In genomic region chr3:52526151-52526561, GRCh38 we compare ENCODE assay signal across 13 cellular contexts. TPM values are rescaled to one million over a fixed set of nuclear protein-coding genes. Genes with fewer than 3 reads are reported as not detected.
A peak's percentile ranks its signal among the peaks of the same experiment; 100 is the strongest.
DNase-seq lines count a peak whose midpoint lies in the region; ATAC-seq and TF ChIP-seq lines count a peak whose summit lies in the region.
"Had no signal": no experiment of that assay in that cellular context is flagged by ENCODE, and none has a peak within 500 bp of the region (broad histone marks: within the 10 kb centered on the region; RNA-seq: fewer than 3 reads in every experiment).

No MANE protein-coding gene starts in this region.

- POLR2A ChIA-PET in RWPE1 (lab: Yijun Ruan, JAX; ENCODE audit: low non-redundant PET): no interaction called here
- POLR2A ChIA-PET in activated CD4-positive, alpha-beta T cell treated with anti-CD3 and anti-CD28 coated beads for 36 hours (lab: Charles Lee): no interaction called here

- H3K9ac ChIP-seq in endodermal cell (ENCODE audit: extremely low read depth, low read length, poor library complexity, severe bottlenecking): no peak overlapping the region

- CTCF ChIA-PET in RWPE1 (lab: Yijun Ruan, JAX): interaction anchor here (0.6 to 1.1 kb wide), 3 partner anchors 9 to 64 kb away, joined by 3 read pairs; no protein-coding TSS in a partner anchor
- CTCF ChIA-PET in activated CD4-positive, alpha-beta T cell treated with anti-CD3 and anti-CD28 coated beads for 36 hours (lab: Charles Lee): interaction anchor here (1.1 kb wide), 1 partner anchor 10 kb away, joined by 3 read pairs; the partner anchor contains the start of gene UQCC5

- peak overlapping the region; percentile 60 for H3K27ac ChIP-seq in RWPE1
- H3K27ac ChIP-seq in endodermal cell (ENCODE audit: low read depth, low read length): peak overlapping the region; percentile 24
- peak overlapping the region; percentile 72 for H3K27ac ChIP-seq in layer of hippocampus (ENCODE audit: low read depth, low read length)
- H3K27ac ChIP-seq: colonic mucosa had no signal

- H3K27me3 ChIP-seq in endodermal cell (ENCODE audit: control insufficient read depth, insufficient read depth, low read length, poor library complexity, severe bottlenecking): no peaks in the 10 kb centered on the region
- H3K27me3 ChIP-seq in layer of hippocampus (ENCODE audit: control insufficient read depth, insufficient read depth, low read length): no peaks in the 10 kb centered on the region
- H3K27me3 ChIP-seq: colonic mucosa had no signal

- H3K36me3 ChIP-seq in endodermal cell (ENCODE audit: control insufficient read depth, insufficient read depth, low read length): peaks cover 62% of the 10 kb centered on the region
- H3K36me3 ChIP-seq: colonic mucosa had no signal

- no peak for ATAC-seq in stimulated activated effector memory CD8-positive, alpha-beta T cell treated with anti-CD3 and anti-CD28 coated beads, Interleukin-12 subunit alpha, Interleukin-12 subunit beta, amount 100 ng/mL, for 72 hours
- ATAC-seq in GM19467 (IDR thresholded peaks at IDR 0.05; ENCODE audit: unreplicated experiment): no peak
- no peak for ATAC-seq in activated CD4-positive, alpha-beta T cell treated with anti-CD3 and anti-CD28 coated beads for 36 hours
- ATAC-seq: stimulated activated naive CD8-positive, alpha-beta T cell treated with anti-CD3 and anti-CD28 coated beads, Interleukin-15, amount 100 ng/mL, for 72 hours had no signal

- no peaks in the 10 kb centered on the region for H3K9me3 Mint-ChIP-seq in endodermal cell
- H3K9me3 Mint-ChIP-seq in stimulated activated effector memory CD8-positive, alpha-beta T cell treated with anti-CD3 and anti-CD28 coated beads, Interleukin-12 subunit alpha, Interleukin-12 subunit beta, amount 100 ng/mL, for 72 hours: no peaks in the 10 kb centered on the region
- H3K9me3 Mint-ChIP-seq in activated CD4-positive, alpha-beta T cell treated with anti-CD3 and anti-CD28 coated beads for 36 hours (ENCODE audit: low read depth): no peaks in the 10 kb centered on the region
- H3K9me3 Mint-ChIP-seq: stimulated activated naive CD8-positive, alpha-beta T cell treated with anti-CD3 and anti-CD28 coated beads, Interleukin-15, amount 100 ng/mL, for 72 hours had no signal

- intact Hi-C loops in activated CD4-positive, alpha-beta T cell treated with anti-CD3 and anti-CD28 coated beads for 36 hours (cut with DNase I, micrococcal nuclease): no loop called here

- no peak for DNase-seq in RWPE1 (ENCODE audit: low spot score)
- no peak for DNase-seq in endodermal cell
- DNase-seq in stimulated activated effector memory CD8-positive, alpha-beta T cell treated with anti-CD3 and anti-CD28 coated beads, Interleukin-12 subunit alpha, Interleukin-12 subunit beta, amount 100 ng/mL, for 72 hours (ENCODE audit: low spot score in 2 of 2): no peak
- no peak for DNase-seq in activated CD4-positive, alpha-beta T cell treated with anti-CD3 and anti-CD28 coated beads for 36 hours
- DNase-seq in activated CD8-positive, alpha-beta memory T cell treated with anti-CD3 and anti-CD28 coated beads for 24 hours: no peak
- DNase-seq: activated CD4-positive, CD25-positive, alpha-beta regulatory T cell treated with anti-CD3 and anti-CD28 coated beads, Interleukin-2, amount 50 U/mL, for 72 hours; colonic mucosa; Karpas-422; NCI-H2081; NK-92 treated with Interleukin-12 subunit alpha and Interleukin-12 subunit beta, amount 100 ng/mL, for 24 hours; stimulated activated naive CD8-positive, alpha-beta T cell treated with anti-CD3 and anti-CD28 coated beads, Interleukin-15, amount 100 ng/mL, for 72 hours had no signal

- 95% methylated on average over 5 of the region's 5 CpGs; no CpG with 5 or more reads in 1 of the 2 experiments for WGBS in endodermal cell (ENCODE audit: insufficient coverage in 1 of 2, insufficient read length in 1 of 2), 2 experiments

- H3K27me3 Mint-ChIP-seq in endodermal cell (ENCODE audit: insufficient read depth): no peaks in the 10 kb centered on the region
- H3K27me3 Mint-ChIP-seq in activated CD4-positive, alpha-beta T cell treated with anti-CD3 and anti-CD28 coated beads for 36 hours: no peaks in the 10 kb centered on the region
- H3K27me3 Mint-ChIP-seq: stimulated activated naive CD8-positive, alpha-beta T cell treated with anti-CD3 and anti-CD28 coated beads, Interleukin-15, amount 100 ng/mL, for 72 hours had no signal

- no peaks in the 10 kb centered on the region for H3K4me1 Mint-ChIP-seq in endodermal cell
- no peaks in the 10 kb centered on the region for H3K4me1 Mint-ChIP-seq in stimulated activated effector memory CD8-positive, alpha-beta T cell treated with anti-CD3 and anti-CD28 coated beads, Interleukin-12 subunit alpha, Interleukin-12 subunit beta, amount 100 ng/mL, for 72 hours
- H3K4me1 Mint-ChIP-seq in activated CD4-positive, alpha-beta T cell treated with anti-CD3 and anti-CD28 coated beads for 36 hours: no peaks in the 10 kb centered on the region
- H3K4me1 Mint-ChIP-seq: stimulated activated naive CD8-positive, alpha-beta T cell treated with anti-CD3 and anti-CD28 coated beads, Interleukin-15, amount 100 ng/mL, for 72 hours had no signal

- no peaks in the 10 kb centered on the region for H3K9me3 ChIP-seq in endodermal cell (ENCODE audit: control insufficient read depth, low read length)
- H3K9me3 ChIP-seq: colonic mucosa had no signal

- H3K36me3 Mint-ChIP-seq in endodermal cell (ENCODE audit: low read depth): peaks cover 34% of the 10 kb centered on the region
- H3K36me3 Mint-ChIP-seq in stimulated activated effector memory CD8-positive, alpha-beta T cell treated with anti-CD3 and anti-CD28 coated beads, Interleukin-12 subunit alpha, Interleukin-12 subunit beta, amount 100 ng/mL, for 72 hours: peaks cover 29% of the 10 kb centered on the region
- H3K36me3 Mint-ChIP-seq in activated CD4-positive, alpha-beta T cell treated with anti-CD3 and anti-CD28 coated beads for 36 hours (ENCODE audit: low read depth): peaks cover 6% of the 10 kb centered on the region

- TF ChIP-seq CTCF in RWPE1 (conservative IDR thresholded peaks at IDR 0.05; ENCODE audit: low read depth) (no peak), endodermal cell (conservative IDR thresholded peaks at IDR 0.05) (no peak)

- H3K4me1 ChIP-seq in endodermal cell (ENCODE audit: control insufficient read depth, insufficient read depth, low read length): no peaks in the 10 kb centered on the region
- H3K4me1 ChIP-seq: colonic mucosa had no signal

- no peak overlapping the region for H3K4me3 ChIP-seq in endodermal cell (ENCODE audit: low read length)
- H3K4me3 ChIP-seq: colonic mucosa had no signal

- no peak overlapping the region for H3K4me3 Mint-ChIP-seq in endodermal cell
- no peak overlapping the region for H3K4me3 Mint-ChIP-seq in stimulated activated effector memory CD8-positive, alpha-beta T cell treated with anti-CD3 and anti-CD28 coated beads, Interleukin-12 subunit alpha, Interleukin-12 subunit beta, amount 100 ng/mL, for 72 hours
- no peak overlapping the region for H3K4me3 Mint-ChIP-seq in activated CD4-positive, alpha-beta T cell treated with anti-CD3 and anti-CD28 coated beads for 36 hours
- H3K4me3 Mint-ChIP-seq: stimulated activated naive CD8-positive, alpha-beta T cell treated with anti-CD3 and anti-CD28 coated beads, Interleukin-15, amount 100 ng/mL, for 72 hours had no signal

- H3K27ac Mint-ChIP-seq in endodermal cell: no peak overlapping the region
- H3K27ac Mint-ChIP-seq in stimulated activated effector memory CD8-positive, alpha-beta T cell treated with anti-CD3 and anti-CD28 coated beads, Interleukin-12 subunit alpha, Interleukin-12 subunit beta, amount 100 ng/mL, for 72 hours: peak overlapping the region; percentile 56
- H3K27ac Mint-ChIP-seq in activated CD4-positive, alpha-beta T cell treated with anti-CD3 and anti-CD28 coated beads for 36 hours: no peak overlapping the region
- H3K27ac Mint-ChIP-seq: stimulated activated naive CD8-positive, alpha-beta T cell treated with anti-CD3 and anti-CD28 coated beads, Interleukin-15, amount 100 ng/mL, for 72 hours had no signal

RNA-seq across cellular contexts. Expression of gene NT5DC2, which starts 7.5 kb away (rescaled TPM):
- 100 to 1,000 TPM; 288 to 341 TPM for total RNA-seq in endodermal cell
- 361 TPM for polyA plus RNA-seq in endodermal cell (2013, experiment 1 of 2)
- 348 TPM for polyA plus RNA-seq in endodermal cell (2013, experiment 2 of 2)
- 10 to 100 TPM; 35.6 to 59.1 TPM for total RNA-seq in activated CD4-positive, alpha-beta T cell treated with anti-CD3 and anti-CD28 coated beads for 36 hours

RNA-seq across cellular contexts. Expression of gene UQCC5, which starts 10.2 kb away (rescaled TPM):
- 10 to 100 TPM; 28.1 to 34.1 TPM for total RNA-seq in endodermal cell
- polyA plus RNA-seq in endodermal cell (2013, experiment 1 of 2): 36.0 TPM
- 36.8 TPM for polyA plus RNA-seq in endodermal cell (2013, experiment 2 of 2)
- total RNA-seq in activated CD4-positive, alpha-beta T cell treated with anti-CD3 and anti-CD28 coated beads for 36 hours: 10 to 100 TPM; 12.0 to 12.7 TPM

RNA-seq across cellular contexts. Expression of gene STAB1, which starts 31.0 kb away (rescaled TPM):
- total RNA-seq in endodermal cell: under 1 TPM; 0.24 to 0.55 TPM
- 0.21 TPM for polyA plus RNA-seq in endodermal cell (2013, experiment 1 of 2)
- polyA plus RNA-seq in endodermal cell (2013, experiment 2 of 2): 0.04 TPM
- under 1 TPM; 0.09 to 0.14 TPM for total RNA-seq in activated CD4-positive, alpha-beta T cell treated with anti-CD3 and anti-CD28 coated beads for 36 hours

Comparison
In these comparisons a context has a peak if more than half of its experiments do, and no peak if none do; other contexts are left out.
1. RNA of gene NT5DC2, which starts 7.5 kb away (total RNA-seq): 288 to 341 TPM in endodermal cell; 35.6 to 59.1 TPM in activated CD4-positive, alpha-beta T cell treated with anti-CD3 and anti-CD28 coated beads for 36 hours; every median in the first group is over 4 times any median in the second.
2. Peak in every context shown above with its lines, with median percentiles within 50 percentile points of each other: H3K27ac ChIP-seq.